Comparison of ENCODE assay signal across 15 cellular contexts in genomic region chr14:56378474-56378873, GRCh38.
A peak's percentile ranks its signal among the peaks of the same experiment; 100 is the strongest.
DNase-seq lines count a peak whose midpoint lies in the region; ATAC-seq and TF ChIP-seq lines count a peak whose summit lies in the region.
"Had no signal": no experiment of that assay in that cellular context is flagged by ENCODE, and none has a peak within 500 bp of the region (broad histone marks: within the 10 kb centered on the region; RNA-seq: fewer than 3 reads in every experiment).

No MANE protein-coding gene starts in this region.

- H3K18ac ChIP-seq in mesenchymal stem cell (ENCODE audit: low read depth in 1 of 2, low read length in 2 of 2), result no peak overlapping the region

- H4K8ac ChIP-seq in mesenchymal stem cell (ENCODE audit: low read length), result no peak overlapping the region

- H3K79me1 ChIP-seq in mesenchymal stem cell (replicated peaks; ENCODE audit: low read length, poor library complexity, severe bottlenecking), result no peaks in the 10 kb centered on the region

- POLR2A ChIA-PET in Caco-2 (lab: Charles Lee), result no interaction called here

- BruUV-seq in Caco-2 (replicated peaks; lab: Mats Ljungman, UMichigan), result no TSS peak

- no peak for ATAC-seq in GM18858 (IDR thresholded peaks at IDR 0.05; ENCODE audit: unreplicated experiment)

- peaks cover 20% of the 10 kb centered on the region for H3K27me3 Mint-ChIP-seq in Caco-2 (ENCODE audit: insufficient read depth, unreplicated experiment)

- no peak overlapping the region for H3K23ac ChIP-seq in mesenchymal stem cell (ENCODE audit: low read length in 2 of 2)

- intact Hi-C loops in Caco-2 (cut with micrococcal nuclease; ENCODE audit: unreplicated experiment), result no loop called here

- DNase-seq in AG09309 (ENCODE audit: low read depth) (peak; percentile 60), LHCN-M2 (ENCODE audit: low read depth) (peak; percentile 77), dermis microvascular lymphatic vessel endothelial cell (ENCODE audit: low read depth in 2 of 2) (peak; percentile 37 to 82), mesenchymal stem cell (peak; percentile 69), NCI-H1436 treated with DMSO at 0.1 percent for 48 hours (lab: John Stamatoyannopoulos, UW) (no peak), ecto neural progenitor cell (ENCODE audit: low spot score) (no peak), Caco-2 (no peak)
- DNase-seq: activated CD4-positive, alpha-beta T cell treated with anti-CD3 and anti-CD28 coated beads for 48 hours; activated effector memory CD4-positive, alpha-beta T cell treated with anti-CD3 and anti-CD28 coated beads, Interleukin-2, amount 50 U/mL, for 16 hours; endodermal cell; islet precursor cell; NCI-H446; nucleus accumbens; transverse colon had no signal

- H2BK5ac ChIP-seq in mesenchymal stem cell (ENCODE audit: low read depth, low read length, poor library complexity, severe bottlenecking), result no peak overlapping the region

- no peak overlapping the region for H2BK12ac ChIP-seq in mesenchymal stem cell (ENCODE audit: low read length in 2 of 2)

- H3K9ac ChIP-seq in mesenchymal stem cell (ENCODE audit: low read length), result peak overlapping the region; percentile 21

- no peak overlapping the region for H2BK120ac ChIP-seq in mesenchymal stem cell (ENCODE audit: low read depth, low read length)

- peaks cover 4% of the 10 kb centered on the region for H3K9me3 Mint-ChIP-seq in Caco-2 (ENCODE audit: unreplicated experiment)

- no peaks in the 10 kb centered on the region for H3K36me3 ChIP-seq in mesenchymal stem cell (ENCODE audit: control insufficient read depth in 1 of 2, insufficient read depth in 2 of 2, low read depth in 1 of 2, low read length in 2 of 2)
- no peaks in the 10 kb centered on the region for H3K36me3 ChIP-seq in Caco-2 (ENCODE audit: control insufficient read depth, insufficient read depth, low read length)
- H3K36me3 ChIP-seq: transverse colon had no signal

- no peak overlapping the region for H3K4me3 Mint-ChIP-seq in Caco-2 (ENCODE audit: unreplicated experiment)
- H3K4me3 Mint-ChIP-seq: endodermal cell had no signal

- no peak overlapping the region for H3K14ac ChIP-seq in mesenchymal stem cell (ENCODE audit: low read length in 2 of 2)

- H3K4ac ChIP-seq in mesenchymal stem cell (ENCODE audit: low read depth in 1 of 2, low read length in 2 of 2), result no peak overlapping the region

- no peak for TF ChIP-seq CTCF in AG09309 (IDR thresholded peaks at IDR 0.05; ENCODE audit: control insufficient read depth, insufficient read depth, low read depth, low read length, missing control alignments)
- TF ChIP-seq CTCF in Caco-2 (IDR thresholded peaks at IDR 0.05; ENCODE audit: insufficient read depth in 1 of 2, low read depth in 1 of 2, low read length in 1 of 2, severe bottlenecking in 1 of 2, unreplicated experiment in 1 of 2), result no peak

- H3K4me2 ChIP-seq in mesenchymal stem cell (ENCODE audit: low read length, poor library complexity, severe bottlenecking), result no peak overlapping the region

- no peaks in the 10 kb centered on the region for H3K36me3 Mint-ChIP-seq in Caco-2 (ENCODE audit: insufficient read depth, unreplicated experiment)

- 56% methylated on average over 1 of the region's 2 CpGs for WGBS in mesenchymal stem cell

- H3K4me3 ChIP-seq in AG09309 (ENCODE audit: control insufficient read depth, low read depth, low read length), result no peak overlapping the region
- no peak overlapping the region for H3K4me3 ChIP-seq in mesenchymal stem cell (ENCODE audit: insufficient read depth in 1 of 2, low read depth in 1 of 2, low read length in 2 of 2)
- H3K4me3 ChIP-seq in Caco-2 (ENCODE audit: low read depth, low read length), result no peak overlapping the region
- H3K4me3 ChIP-seq: transverse colon had no signal

- H3K4me1 ChIP-seq in mesenchymal stem cell (ENCODE audit: control insufficient read depth, insufficient read depth, low read depth, low read length) (no peaks in the 10 kb centered on the region), Caco-2 (no peaks in the 10 kb centered on the region)
- H3K4me1 ChIP-seq: transverse colon had no signal

- H3K4me1 Mint-ChIP-seq in Caco-2 (ENCODE audit: low read depth, unreplicated experiment), result no peaks in the 10 kb centered on the region
- H3K4me1 Mint-ChIP-seq: endodermal cell had no signal

- no peak overlapping the region for H2BK15ac ChIP-seq in mesenchymal stem cell (ENCODE audit: low read depth, poor library complexity, severe bottlenecking)

- H3K27ac Mint-ChIP-seq in Caco-2 (ENCODE audit: unreplicated experiment), result no peak overlapping the region
- H3K27ac Mint-ChIP-seq: endodermal cell had no signal

- H3K27ac ChIP-seq in mesenchymal stem cell (ENCODE audit: low read length, poor library complexity, severe bottlenecking), result no peak overlapping the region

- no peak overlapping the region for H4K91ac ChIP-seq in mesenchymal stem cell (ENCODE audit: low read length)

- H3K9me3 ChIP-seq in mesenchymal stem cell (ENCODE audit: control insufficient read depth, low read length) (peaks cover 8% of the 10 kb centered on the region), Caco-2 (no peaks in the 10 kb centered on the region)

- H3K27me3 ChIP-seq in mesenchymal stem cell (ENCODE audit: control insufficient read depth in 1 of 2, insufficient read depth in 1 of 2, low read length in 2 of 2), result no peaks in the 10 kb centered on the region
- no peaks in the 10 kb centered on the region; the same call in 1 of the 2 replicates for H3K27me3 ChIP-seq in Caco-2 (replicated peaks; ENCODE audit: control insufficient read depth, insufficient read depth, low read length)
- H3K27me3 ChIP-seq: transverse colon had no signal

- no peak overlapping the region for H2AFZ ChIP-seq in mesenchymal stem cell (ENCODE audit: low read depth, low read length)

- no peak overlapping the region for H2AK5ac ChIP-seq in mesenchymal stem cell (ENCODE audit: low read length, severe bottlenecking)

- CTCF ChIA-PET in Caco-2 (lab: Charles Lee), result no interaction called here

Comparison
In these comparisons a context has a peak if more than half of its experiments do, and no peak if none do; other contexts are left out.
1. DNase-seq: peak in AG09309 (single experiment), LHCN-M2 (single experiment), dermis microvascular lymphatic vessel endothelial cell (2 of 2) and mesenchymal stem cell (single experiment); none in NCI-H1436 treated with DMSO at 0.1 percent for 48 hours (single experiment), ecto neural progenitor cell (single experiment) and Caco-2 (0 of 2).